In genomic region chr6:107665386-107665785, GRCh38 we compare ENCODE assay signal across 1 cellular context.
TF ChIP-seq lines count a peak whose summit lies in the region.

No MANE protein-coding gene starts in this region.

TF ChIP-seq in endothelial cell of umbilical vein, 7 proteins besides CTCF, POLR2A, EP300 and RAD21 (continued from another document):
- peak; percentile 38 for TF ChIP-seq JUN (IDR thresholded peaks at IDR 0.05; ENCODE audit: borderline replicate concordance, insufficient read depth, insufficient read length, low read depth)
- no peak for TF ChIP-seq FOS (IDR thresholded peaks at IDR 0.05; ENCODE audit: borderline replicate concordance, insufficient read depth, low read length)
- TF ChIP-seq EZH2 (IDR thresholded peaks at IDR 0.05; ENCODE audit: borderline replicate concordance, low read depth, low read length, severe bottlenecking) = no peak
- no peak for TF ChIP-seq POLR2AphosphoS5 (IDR thresholded peaks at IDR 0.05; ENCODE audit: insufficient read depth, low read depth, low read length)
- TF ChIP-seq MYC (IDR thresholded peaks at IDR 0.05; ENCODE audit: low read depth, low read length) = no peak
